In genomic region chr20:49680475-49680874, GRCh38 we compare ENCODE assay signal across 2 cellular contexts.
TF ChIP-seq lines count a peak whose summit lies in the region.

No MANE protein-coding gene starts in this region.

TF ChIP-seq in IMR-90, 13 proteins besides CTCF, POLR2A, EP300 and RAD21:
- TF ChIP-seq FOS (IDR thresholded peaks at IDR 0.05; ENCODE audit: low read depth, low read length): no peak
- TF ChIP-seq CEBPB (IDR thresholded peaks at IDR 0.05; ENCODE audit: low read depth, low read length): peak; percentile 91

TF ChIP-seq in HepG2, 621 proteins besides CTCF, POLR2A, EP300 and RAD21:
- TF ChIP-seq CEBPB (IDR thresholded peaks at IDR 0.05; ENCODE audit: borderline replicate concordance, low read depth, low read length) (peak; percentile 93), TMF1 (CRISPR knock-in tag; IDR thresholded peaks at IDR 0.05; ENCODE audit: low read depth) (no peak), ZNF256 (CRISPR knock-in tag; conservative IDR thresholded peaks at IDR 0.05) (no peak), SNAI1 (CRISPR knock-in tag; IDR thresholded peaks at IDR 0.05; ENCODE audit: borderline replicate concordance) (no peak), ETV6 (CRISPR knock-in tag; conservative IDR thresholded peaks at IDR 0.05) (no peak), CEBPG (CRISPR knock-in tag; IDR thresholded peaks at IDR 0.05) (peak; percentile 70), TBP (CRISPR knock-in tag; IDR thresholded peaks at IDR 0.05) (no peak), SNAPC5 (CRISPR knock-in tag; IDR thresholded peaks at IDR 0.05; ENCODE audit: borderline replicate concordance) (no peak)
